In genomic region chr19:6113616-6114188, GRCh38 we compare ENCODE assay signal across 24 cellular contexts. TPM values are rescaled to one million over a fixed set of nuclear protein-coding genes. Genes with fewer than 3 reads are reported as not detected.
"Had no signal": no experiment of that assay in that cellular context is flagged by ENCODE, and none has a peak within 500 bp of the region (broad histone marks: within the 10 kb centered on the region; RNA-seq: fewer than 3 reads in every experiment).

No MANE protein-coding gene starts in this region.

- H3K27me3 ChIP-seq: brain microvascular endothelial cell had no signal

- ATAC-seq: activated CD8-positive, alpha-beta T cell treated with anti-CD3 and anti-CD28 coated beads, Interleukin-2, amount 10 ng/mL, durations not matched to agents 7 days and 5 days; activated naive CD8-positive, alpha-beta T cell treated with anti-CD3 and anti-CD28 coated beads, Interleukin-2, amount 50 U/mL, for 24 hours; left lobe of liver had no signal

- H3K36me3 ChIP-seq: brain microvascular endothelial cell had no signal

- H3K27ac ChIP-seq: brain microvascular endothelial cell had no signal

- DNase-seq: activated CD4-positive, alpha-beta T cell treated with anti-CD3 and anti-CD28 coated beads, Interleukin-2, amount 10 ng/mL, durations not matched to agents 7 days and 5 days; activated CD8-positive, alpha-beta T cell treated with anti-CD3 and anti-CD28 coated beads, Interleukin-2, amount 10 ng/mL, durations not matched to agents 7 days and 5 days; activated naive CD4-positive, alpha-beta T cell treated with anti-CD3 and anti-CD28 coated beads, Interleukin-2, amount 10 ng/mL, durations not matched to agents 7 days and 5 days; activated naive CD8-positive, alpha-beta T cell treated with anti-CD3 and anti-CD28 coated beads, Interleukin-2, amount 50 U/mL, for 24 hours; activated T-cell treated with anti-CD3 and anti-CD28 coated beads, Interleukin-2, amount 50 U/mL, for 24 hours; aorta; brain microvascular endothelial cell; central memory CD4-positive, alpha-beta T cell; kidney; midbrain; stimulated activated CD4-positive, alpha-beta T cell treated with anti-CD3 and anti-CD28 coated beads, Interleukin-2, amount 100 ng/mL, for 24 hours; SW 1271; T-helper 2 cell had no signal

RNA-seq across cellular contexts. Expression of gene ACSBG2, which starts 21.8 kb away (rescaled TPM):
- total RNA-seq: activated CD4-positive, alpha-beta T cell treated with anti-CD3 and anti-CD28 coated beads, Interleukin-2, amount 10 ng/mL, durations not matched to agents 7 days and 5 days; activated CD8-positive, alpha-beta T cell treated with anti-CD3 and anti-CD28 coated beads, Interleukin-2, amount 10 ng/mL, durations not matched to agents 7 days and 5 days; aorta; epithelial cell of proximal tubule; frontal cortex; kidney; left lobe of liver; lung microvascular endothelial cell; myocyte; omental fat pad; progenitor cell of endocrine pancreas; skeletal muscle tissue; temporal lobe; ureter had no signal
- polyA plus RNA-seq: neural cell had no signal
